8 cellular contexts compared by ENCODE assay signal in genomic region chr20:49915118-49915379, GRCh38. TPM values are rescaled to one million over a fixed set of nuclear protein-coding genes. Genes with fewer than 3 reads are reported as not detected.
DNase-seq lines count a peak whose midpoint lies in the region; ATAC-seq and TF ChIP-seq lines count a peak whose summit lies in the region.

No MANE protein-coding gene starts in this region.

- H3K9me3 ChIP-seq in NT2/D1 (ENCODE audit: insufficient read depth, low read length), result no peaks in the 10 kb centered on the region

- H3K27ac Mint-ChIP-seq in activated T-cell treated with anti-CD3 and anti-CD28 coated beads, Interleukin-2, amount 50 U/mL, for 24 hours, result peak overlapping the region; percentile 100

- DNase-seq in activated T-cell treated with anti-CD3 and anti-CD28 coated beads, Interleukin-2, amount 50 U/mL, for 24 hours, result no peak
- DNase-seq in activated T-cell treated with anti-CD3 and anti-CD28 coated beads for 4 hours (no peak), NT2/D1 (ENCODE audit: low read depth, low spot score) (no peak), epithelial cell of prostate (ENCODE audit: low read depth, low spot score) (no peak), omental fat pad (ENCODE audit: low spot score) (no peak), DMS53 (lab: John Stamatoyannopoulos, UW) (no peak), GDM1 (lab: John Stamatoyannopoulos, UW) (no peak), superior temporal gyrus (ENCODE audit: extremely low spot score) (no peak)

- peaks cover 27% of the 10 kb centered on the region for H3K36me3 Mint-ChIP-seq in activated T-cell treated with anti-CD3 and anti-CD28 coated beads, Interleukin-2, amount 50 U/mL, for 24 hours (ENCODE audit: low read depth)

- H3K27me3 Mint-ChIP-seq in activated T-cell treated with anti-CD3 and anti-CD28 coated beads, Interleukin-2, amount 50 U/mL, for 24 hours, result no peaks in the 10 kb centered on the region

- peak overlapping the region; percentile 84 for H3K4me3 ChIP-seq in NT2/D1 (ENCODE audit: insufficient read length, low read depth)

- H3K36me3 ChIP-seq in NT2/D1 (ENCODE audit: insufficient read depth, insufficient read length, low read length), result peaks cover 25% of the 10 kb centered on the region

- H3K4me1 Mint-ChIP-seq in activated T-cell treated with anti-CD3 and anti-CD28 coated beads, Interleukin-2, amount 50 U/mL, for 24 hours (ENCODE audit: low read depth), result peaks cover 39% of the 10 kb centered on the region

- peak overlapping the region; percentile 99 for H3K27ac ChIP-seq in epithelial cell of prostate

- peak overlapping the region; percentile 99 for H3K4me3 Mint-ChIP-seq in activated T-cell treated with anti-CD3 and anti-CD28 coated beads, Interleukin-2, amount 50 U/mL, for 24 hours

- H3K4me1 ChIP-seq in NT2/D1 (ENCODE audit: insufficient read depth, insufficient read length), result peaks cover 6% of the 10 kb centered on the region

- peak overlapping the region; percentile 92 for H3K9ac ChIP-seq in NT2/D1 (ENCODE audit: insufficient read length, low read depth)

- no peaks in the 10 kb centered on the region for H3K27me3 ChIP-seq in NT2/D1 (ENCODE audit: insufficient read depth, insufficient read length)

- no peak for TF ChIP-seq CTCF in omental fat pad (IDR thresholded peaks at IDR 0.05)

- no peaks in the 10 kb centered on the region for H3K9me3 Mint-ChIP-seq in activated T-cell treated with anti-CD3 and anti-CD28 coated beads, Interleukin-2, amount 50 U/mL, for 24 hours

- ATAC-seq in omental fat pad (ENCODE audit: low FRiP score), result peak; percentile 22

RNA-seq across cellular contexts. Expression of gene SPATA2, which starts 0.3 kb away (rescaled TPM):
- total RNA-seq in omental fat pad, result 1 to 10 TPM; 3.3 to 6.4 (median 3.6) TPM

RNA-seq across cellular contexts. Expression of gene RNF114, which starts 21.1 kb away (rescaled TPM):
- total RNA-seq in omental fat pad, result 100 to 1,000 TPM; 133 to 163 (median 146) TPM
